In genomic region chr5:177591690-177592009, GRCh38 we compare ENCODE assay signal across 9 cellular contexts. TPM values are rescaled to one million over a fixed set of nuclear protein-coding genes. Genes with fewer than 3 reads are reported as not detected.
DNase-seq lines count a peak whose midpoint lies in the region; ATAC-seq and TF ChIP-seq lines count a peak whose summit lies in the region.
"Had no signal": no experiment of that assay in that cellular context is flagged by ENCODE, and none has a peak within 500 bp of the region (broad histone marks: within the 10 kb centered on the region; RNA-seq: fewer than 3 reads in every experiment).

No MANE protein-coding gene starts in this region.

- H3K4me1 ChIP-seq in left lung (peaks cover 9 to 24% of the 10 kb centered on the region in 2 donors), thoracic aorta (ENCODE audit: control insufficient read depth in 1 of 2, low read depth in 2 of 2) (peaks cover 8 to 19% of the 10 kb centered on the region in 2 donors)

- H3K4me1 Mint-ChIP-seq in activated T-cell treated with anti-CD3 and anti-CD28 coated beads, Interleukin-2, amount 50 U/mL, for 4 hours (ENCODE audit: low read depth), result peaks cover 16% of the 10 kb centered on the region
- peaks cover 23% of the 10 kb centered on the region for H3K4me1 Mint-ChIP-seq in activated naive CD8-positive, alpha-beta T cell (ENCODE audit: low read depth)

- H3K4me3 ChIP-seq in left lung (peak overlapping the region; percentile 97 to 99), thoracic aorta (peak overlapping the region; percentile 78)

- H3K4me3 Mint-ChIP-seq in activated T-cell treated with anti-CD3 and anti-CD28 coated beads, Interleukin-2, amount 50 U/mL, for 4 hours, result peak overlapping the region; percentile 100
- peak overlapping the region; percentile 99 for H3K4me3 Mint-ChIP-seq in activated naive CD8-positive, alpha-beta T cell

- no peak for DNase-seq in activated T-cell treated with anti-CD3 and anti-CD28 coated beads, Interleukin-2, amount 50 U/mL, for 4 hours
- no peak for DNase-seq in activated T-cell treated with anti-CD3 and anti-CD28 coated beads, Interleukin-2, amount 50 U/mL, for 1 hour
- DNase-seq in left lung (no peak), thoracic aorta (ENCODE audit: low spot score) (no peak), DMS153 (lab: John Stamatoyannopoulos, UW) (no peak), midbrain (lab: John Stamatoyannopoulos, UW) (no peak)

- H3K36me3 Mint-ChIP-seq in activated T-cell treated with anti-CD3 and anti-CD28 coated beads, Interleukin-2, amount 50 U/mL, for 4 hours (ENCODE audit: insufficient read depth), result peaks cover 24% of the 10 kb centered on the region
- peaks cover 8% of the 10 kb centered on the region for H3K36me3 Mint-ChIP-seq in activated naive CD8-positive, alpha-beta T cell

- H3K36me3 ChIP-seq in left lung (peaks cover 0 to 35% of the 10 kb centered on the region in 2 donors), thoracic aorta (peaks cover 29% of the 10 kb centered on the region)

- peak overlapping the region; percentile 78 for H3K27ac Mint-ChIP-seq in activated naive CD8-positive, alpha-beta T cell

- no peaks in the 10 kb centered on the region for H3K9me3 Mint-ChIP-seq in activated T-cell treated with anti-CD3 and anti-CD28 coated beads, Interleukin-2, amount 50 U/mL, for 4 hours
- H3K9me3 Mint-ChIP-seq in activated naive CD8-positive, alpha-beta T cell (ENCODE audit: low read depth), result no peaks in the 10 kb centered on the region

- peaks cover 18% of the 10 kb centered on the region for H3K27me3 Mint-ChIP-seq in activated T-cell treated with anti-CD3 and anti-CD28 coated beads, Interleukin-2, amount 50 U/mL, for 4 hours (ENCODE audit: low read depth)
- peaks cover 2% of the 10 kb centered on the region for H3K27me3 Mint-ChIP-seq in activated naive CD8-positive, alpha-beta T cell

- H3K27me3 ChIP-seq in left lung (peaks cover 0 to 22% of the 10 kb centered on the region in 2 donors), thoracic aorta (replicated peaks; ENCODE audit: insufficient read depth) (no peaks in the 10 kb centered on the region)

- intact Hi-C loops in left lung (cut with DNase I), result no loop called here

- H3K27ac ChIP-seq in left lung (peak overlapping the region in 1 of 2 donors; percentile 84), thoracic aorta (no peak overlapping the region)

- ATAC-seq in activated T-cell treated with anti-CD3 and anti-CD28 coated beads, Interleukin-2, amount 50 U/mL, for 4 hours, result no peak
- ATAC-seq in left lung, result no peak
- no peak for ATAC-seq in thoracic aorta (ENCODE audit: insufficient number of reproducible peaks, low FRiP score, low read depth)
- no peak for ATAC-seq in HG02588 (IDR thresholded peaks at IDR 0.05; ENCODE audit: unreplicated experiment)

- no peak for TF ChIP-seq CTCF in left lung (IDR thresholded peaks at IDR 0.05)
- TF ChIP-seq CTCF in thoracic aorta (IDR thresholded peaks at IDR 0.05), result no peak

- no peaks in the 10 kb centered on the region for H3K9me3 ChIP-seq in left lung
- H3K9me3 ChIP-seq in thoracic aorta, result no peaks in the 10 kb centered on the region
- H3K9me3 ChIP-seq: mucosa of descending colon had no signal

RNA-seq across cellular contexts. Expression of gene TMED9, which starts 0.4 kb away (rescaled TPM):
- total RNA-seq in activated T-cell treated with anti-CD3 and anti-CD28 coated beads, Interleukin-2, amount 50 U/mL, for 4 hours, result 100 to 1,000 TPM; 178 to 208 (median 199) TPM
- total RNA-seq in left lung (100 to 1,000 TPM; 200 to 221 TPM), thoracic aorta (100 to 1,000 TPM; 103 to 119 TPM)

RNA-seq across cellular contexts. Expression of gene B4GALT7, which starts 8.3 kb away (rescaled TPM):
- 10 to 100 TPM; 35.5 to 40.5 (median 37.0) TPM for total RNA-seq in activated T-cell treated with anti-CD3 and anti-CD28 coated beads, Interleukin-2, amount 50 U/mL, for 4 hours
- total RNA-seq in left lung (10 to 100 TPM; 23.8 to 26.6 TPM), thoracic aorta (10 to 100 TPM; 17.8 to 29.8 TPM)

RNA-seq across cellular contexts. Expression of gene FAM193B, which starts 37.3 kb away (rescaled TPM):
- 10 to 100 TPM; 54.7 to 63.7 (median 62.1) TPM for total RNA-seq in activated T-cell treated with anti-CD3 and anti-CD28 coated beads, Interleukin-2, amount 50 U/mL, for 4 hours
- total RNA-seq in left lung (10 to 100 TPM; 64.3 to 73.9 TPM), thoracic aorta (100 to 1,000 TPM in 1 of 2 donors, 10 to 100 TPM in 1; 76.6 to 103 TPM)
